ENCODE assay signal across 11 cellular contexts in the genomic region with DNA sequence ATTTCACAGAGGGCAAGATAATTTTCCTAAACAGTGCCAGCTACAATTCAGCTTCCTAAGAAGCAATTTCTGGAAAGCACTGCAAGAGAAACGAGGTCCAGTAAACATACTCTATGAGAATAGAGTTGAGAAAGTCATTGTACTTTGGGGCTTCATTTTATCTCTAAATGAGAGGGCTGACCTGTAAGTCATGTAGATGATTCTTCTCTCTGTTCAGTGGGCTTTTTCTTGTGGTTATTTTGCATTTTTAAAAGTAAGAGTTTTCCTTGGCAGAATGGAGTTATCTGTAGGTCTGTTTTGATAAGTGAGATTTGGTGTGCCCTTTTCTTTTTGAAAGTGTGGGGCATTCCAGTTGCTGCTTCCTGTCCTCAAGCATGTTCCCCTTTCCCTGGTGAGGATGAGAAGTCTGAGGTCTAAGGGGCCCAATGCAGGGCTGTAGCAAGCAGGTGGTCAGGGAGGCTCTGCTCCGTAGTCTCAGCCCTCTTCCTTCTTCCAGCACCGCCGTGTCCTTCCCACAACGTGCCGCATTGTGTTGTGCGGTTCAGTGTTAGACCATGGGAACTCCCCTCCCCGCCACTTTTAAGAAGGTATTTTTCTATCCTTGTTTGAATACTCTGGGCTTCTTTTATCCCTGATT.
DNase-seq lines count a peak whose midpoint lies in the region; ATAC-seq and TF ChIP-seq lines count a peak whose summit lies in the region.
"Had no signal": no experiment of that assay in that cellular context is flagged by ENCODE, and none has a peak within 500 bp of the region (broad histone marks: within the 10 kb centered on the region; RNA-seq: fewer than 3 reads in every experiment).

No MANE protein-coding gene starts in this region.

- H3K36me3 Mint-ChIP-seq in glutamatergic neuron (ENCODE audit: unreplicated experiment): peaks cover 25% of the 10 kb centered on the region

- H3K27me3 Mint-ChIP-seq in glutamatergic neuron (ENCODE audit: unreplicated experiment): peaks cover 12% of the 10 kb centered on the region

- H3K4me3 ChIP-seq in right atrium auricular region (no peak overlapping the region), MM.1S (ENCODE audit: low read length) (no peak overlapping the region), PC-3 (ENCODE audit: low read length) (no peak overlapping the region)
- H3K4me3 ChIP-seq: upper lobe of right lung had no signal

- H3F3A ChIP-seq in MM.1S (ENCODE audit: insufficient read depth, low read length) (peaks cover 6% of the 10 kb centered on the region; the same call in 1 of the 2 replicates), PC-3 (ENCODE audit: low read length, unreplicated experiment) (no peaks in the 10 kb centered on the region)

- H3K9me2 ChIP-seq in MM.1S (replicated peaks; ENCODE audit: insufficient read depth, low read length) (no peaks in the 10 kb centered on the region), PC-3 (replicated peaks; ENCODE audit: low read length) (no peaks in the 10 kb centered on the region)

- H4K20me1 ChIP-seq in MM.1S (ENCODE audit: insufficient read depth, low read length): no peaks in the 10 kb centered on the region
- peaks cover 11% of the 10 kb centered on the region; the same call in 1 of the 2 replicates for H4K20me1 ChIP-seq in PC-3 (ENCODE audit: low read length)

- H3K27ac Mint-ChIP-seq in glutamatergic neuron (ENCODE audit: unreplicated experiment): peak overlapping the region; percentile 73

- ATAC-seq in Right ventricle myocardium superior (ENCODE audit: poor library complexity): no peak
- ATAC-seq in PC-3: no peak
- ATAC-seq: upper lobe of right lung had no signal

- H3K4me1 Mint-ChIP-seq in glutamatergic neuron (ENCODE audit: low read depth, unreplicated experiment): peaks cover 65% of the 10 kb centered on the region

- POLR2A ChIA-PET in PC-3 (lab: Charles Lee; ENCODE audit: unreplicated experiment): no interaction called here

- peak overlapping the region; percentile 28 for H3K4me3 Mint-ChIP-seq in glutamatergic neuron (ENCODE audit: unreplicated experiment)
- H3K4me3 Mint-ChIP-seq: CD14-positive monocyte had no signal

- intact Hi-C loops in Right ventricle myocardium superior (cut with DNase I): no loop called here
- intact Hi-C loops in PC-3 (cut with micrococcal nuclease): no loop called here

- H3K9me3 ChIP-seq in right atrium auricular region (no peaks in the 10 kb centered on the region), MM.1S (replicated peaks; ENCODE audit: insufficient read depth, low read length) (no peaks in the 10 kb centered on the region), PC-3 (ENCODE audit: low read length) (no peaks in the 10 kb centered on the region)
- H3K9me3 ChIP-seq: upper lobe of right lung had no signal

- 0 out of 2 replicates have a peak overlapping the region, but pooled peaks have one; percentile 41 for H3K4me2 ChIP-seq in MM.1S (ENCODE audit: low read depth, low read length)
- H3K4me2 ChIP-seq in PC-3 (ENCODE audit: low read length): no peak overlapping the region

- H2AFZ ChIP-seq in MM.1S (ENCODE audit: low read length) (no peak overlapping the region), PC-3 (ENCODE audit: low read length) (no peak overlapping the region)

- peaks cover 32% of the 10 kb centered on the region for H3K9me3 Mint-ChIP-seq in glutamatergic neuron (ENCODE audit: unreplicated experiment)

- H3K9ac ChIP-seq in MM.1S (ENCODE audit: low read length) (no peak overlapping the region), PC-3 (ENCODE audit: low read length) (no peak overlapping the region)

- DNase-seq in right atrium auricular region (ENCODE audit: low spot score) (no peak), Right ventricle myocardium superior (no peak), MM.1S (no peak), glutamatergic neuron (no peak), NCI-H2196 (lab: John Stamatoyannopoulos, UW; ENCODE audit: unreplicated experiment) (no peak), Ammon's horn (ENCODE audit: low spot score) (no peak), NCI-H526 (lab: John Stamatoyannopoulos, UW) (no peak), PC-3 (no peak)
- DNase-seq: NCI-H446 treated with DMSO at 0.1 percent for 48 hours, upper lobe of right lung had no signal

- TF ChIP-seq CTCF in right atrium auricular region (IDR thresholded peaks at IDR 0.05) (no peak), MM.1S (IDR thresholded peaks at IDR 0.05; ENCODE audit: low read length) (no peak), glutamatergic neuron (IDR thresholded peaks at IDR 0.05; ENCODE audit: partially characterized antibody, unreplicated experiment) (no peak), PC-3 (conservative IDR thresholded peaks at IDR 0.05; ENCODE audit: low read depth, low read length) (no peak)

- CTCF ChIA-PET in PC-3 (lab: Charles Lee): no interaction called here

- peaks cover 0 to 58% of the 10 kb centered on the region in 2 donors for H3K4me1 ChIP-seq in right atrium auricular region
- H3K4me1 ChIP-seq in MM.1S (ENCODE audit: low read length): peaks cover 21% of the 10 kb centered on the region
- no peaks in the 10 kb centered on the region for H3K4me1 ChIP-seq in PC-3 (ENCODE audit: insufficient read depth, low read length)

- H3K27ac ChIP-seq in right atrium auricular region (peak overlapping the region; percentile 66 to 68), MM.1S (ENCODE audit: low read length) (no peak overlapping the region), PC-3 (ENCODE audit: low read length) (no peak overlapping the region)

- H3K36me3 ChIP-seq in right atrium auricular region (no peaks in the 10 kb centered on the region), MM.1S (replicated peaks; ENCODE audit: insufficient read depth, low read length) (no peaks in the 10 kb centered on the region), PC-3 (ENCODE audit: low read depth, low read length) (no peaks in the 10 kb centered on the region)
- H3K36me3 ChIP-seq: upper lobe of right lung had no signal

- BruUV-seq in PC-3 (replicated peaks; lab: Mats Ljungman, UMichigan): no TSS peak

- H3K79me2 ChIP-seq in MM.1S (ENCODE audit: low read length) (peaks cover 80% of the 10 kb centered on the region), PC-3 (ENCODE audit: low read length) (peaks cover 61% of the 10 kb centered on the region)

- no peaks in the 10 kb centered on the region for H3K27me3 ChIP-seq in right atrium auricular region
- H3K27me3 ChIP-seq in MM.1S (replicated peaks; ENCODE audit: insufficient read depth, low read length): no peaks in the 10 kb centered on the region
- no peaks in the 10 kb centered on the region for H3K27me3 ChIP-seq in PC-3 (ENCODE audit: low read length)
- H3K27me3 ChIP-seq: upper lobe of right lung had no signal

Comparison
In these comparisons a context has a peak if more than half of its experiments do, and no peak if none do; other contexts are left out.
1. H3K27ac ChIP-seq: peak in right atrium auricular region (2 of 2); none in MM.1S (single experiment) and PC-3 (single experiment).